In the genomic region with DNA sequence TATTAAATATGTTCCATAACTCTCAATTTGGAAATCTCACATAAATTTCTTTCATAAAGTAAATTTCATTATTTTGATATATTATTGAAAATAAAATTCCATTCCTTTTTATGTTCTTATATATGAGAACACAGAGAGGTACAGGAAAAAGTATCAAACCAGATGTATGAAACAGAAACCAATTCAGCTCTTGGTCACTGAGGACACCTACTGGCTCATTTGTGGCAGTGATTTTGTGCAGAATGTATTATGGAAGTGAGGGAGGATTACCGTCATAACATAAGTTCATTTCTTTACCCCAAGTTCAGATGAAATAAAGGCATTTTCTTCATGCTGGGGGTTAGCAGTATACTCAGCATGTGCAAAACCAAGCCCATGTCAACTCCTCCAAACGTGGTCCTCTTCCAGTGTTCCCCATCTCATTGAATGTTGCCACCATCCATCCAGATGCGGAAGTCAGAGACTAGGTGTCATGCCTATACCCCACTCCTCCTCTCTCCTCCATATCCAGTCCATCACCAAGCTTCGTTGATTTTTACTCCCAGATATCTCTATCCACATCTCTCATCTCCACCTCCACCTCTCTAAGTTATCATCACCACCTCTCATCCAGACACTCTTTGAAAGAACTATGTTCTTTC, we compare ENCODE assay signal across 8 cellular contexts. TPM values are rescaled to one million over a fixed set of nuclear protein-coding genes. Genes with fewer than 3 reads are reported as not detected.
DNase-seq lines count a peak whose midpoint lies in the region; TF ChIP-seq lines count a peak whose summit lies in the region.

No MANE protein-coding gene starts in this region.

- H3K27ac Mint-ChIP-seq in activated CD4-positive, alpha-beta T cell treated with anti-CD3 and anti-CD28 coated beads, Interleukin-2, amount 10 ng/mL, durations not matched to agents 7 days and 5 days, result no peak overlapping the region
- H3K27ac Mint-ChIP-seq in activated CD4-positive, alpha-beta memory T cell treated with anti-CD3 and anti-CD28 coated beads, Interleukin-2, amount 10 ng/mL, durations not matched to agents 7 days and 5 days, result no peak overlapping the region
- no peak overlapping the region for H3K27ac Mint-ChIP-seq in glutamatergic neuron (ENCODE audit: unreplicated experiment)

- POLR2A ChIA-PET in activated CD4-positive, alpha-beta T cell treated with anti-CD3 and anti-CD28 coated beads, Interleukin-2, amount 10 ng/mL, durations not matched to agents 7 days and 5 days (lab: Charles Lee), result interaction anchor here (0.7 kb wide), 1 partner anchor 522 kb away, joined by 3 read pairs; no protein-coding TSS in a partner anchor
- POLR2A ChIA-PET in activated CD4-positive, alpha-beta memory T cell treated with anti-CD3 and anti-CD28 coated beads, Interleukin-2, amount 10 ng/mL, durations not matched to agents 7 days and 5 days (lab: Charles Lee), result no interaction called here

- peaks cover 7% of the 10 kb centered on the region for H3K36me3 Mint-ChIP-seq in activated CD4-positive, alpha-beta T cell treated with anti-CD3 and anti-CD28 coated beads, Interleukin-2, amount 10 ng/mL, durations not matched to agents 7 days and 5 days (ENCODE audit: low read depth)
- peaks cover 2% of the 10 kb centered on the region for H3K36me3 Mint-ChIP-seq in activated CD4-positive, alpha-beta memory T cell treated with anti-CD3 and anti-CD28 coated beads, Interleukin-2, amount 10 ng/mL, durations not matched to agents 7 days and 5 days (ENCODE audit: low read depth)
- peaks cover 12% of the 10 kb centered on the region for H3K36me3 Mint-ChIP-seq in glutamatergic neuron (ENCODE audit: unreplicated experiment)

- H3K4me1 Mint-ChIP-seq in activated CD4-positive, alpha-beta T cell treated with anti-CD3 and anti-CD28 coated beads, Interleukin-2, amount 10 ng/mL, durations not matched to agents 7 days and 5 days, result peaks cover 5% of the 10 kb centered on the region
- H3K4me1 Mint-ChIP-seq in activated CD4-positive, alpha-beta memory T cell treated with anti-CD3 and anti-CD28 coated beads, Interleukin-2, amount 10 ng/mL, durations not matched to agents 7 days and 5 days, result peaks cover 13% of the 10 kb centered on the region
- no peaks in the 10 kb centered on the region for H3K4me1 Mint-ChIP-seq in glutamatergic neuron (ENCODE audit: low read depth, unreplicated experiment)

- H3K9me3 Mint-ChIP-seq in activated CD4-positive, alpha-beta T cell treated with anti-CD3 and anti-CD28 coated beads, Interleukin-2, amount 10 ng/mL, durations not matched to agents 7 days and 5 days, result peaks cover 7% of the 10 kb centered on the region
- peaks cover 11% of the 10 kb centered on the region for H3K9me3 Mint-ChIP-seq in activated CD4-positive, alpha-beta memory T cell treated with anti-CD3 and anti-CD28 coated beads, Interleukin-2, amount 10 ng/mL, durations not matched to agents 7 days and 5 days
- H3K9me3 Mint-ChIP-seq in glutamatergic neuron (ENCODE audit: unreplicated experiment), result peaks cover 5% of the 10 kb centered on the region

- no peak overlapping the region for H3K4me3 Mint-ChIP-seq in activated CD4-positive, alpha-beta T cell treated with anti-CD3 and anti-CD28 coated beads, Interleukin-2, amount 10 ng/mL, durations not matched to agents 7 days and 5 days
- H3K4me3 Mint-ChIP-seq in activated CD4-positive, alpha-beta memory T cell treated with anti-CD3 and anti-CD28 coated beads, Interleukin-2, amount 10 ng/mL, durations not matched to agents 7 days and 5 days, result no peak overlapping the region
- H3K4me3 Mint-ChIP-seq in glutamatergic neuron (ENCODE audit: unreplicated experiment), result no peak overlapping the region

- H3K4me3 ChIP-seq in HFF-Myc (replicated peaks; ENCODE audit: low read depth, low read length), result no peak overlapping the region

- TF ChIP-seq CTCF in HFF-Myc (IDR thresholded peaks at IDR 0.05; ENCODE audit: low read depth, low read length, missing control alignments), result peak; percentile 72
- peak; percentile 58 for TF ChIP-seq CTCF in glutamatergic neuron (IDR thresholded peaks at IDR 0.05; ENCODE audit: partially characterized antibody, unreplicated experiment)

- peak; percentile 45 for DNase-seq in activated CD4-positive, alpha-beta T cell treated with anti-CD3 and anti-CD28 coated beads, Interleukin-2, amount 10 ng/mL, durations not matched to agents 7 days and 5 days
- no peak for DNase-seq in activated CD4-positive, alpha-beta T cell treated with anti-CD3 and anti-CD28 coated beads for 4 hours
- DNase-seq in HFF-Myc (ENCODE audit: extremely low read depth, low read depth), result peak; percentile 59
- peak; percentile 3 for DNase-seq in NCI-H2107 (lab: John Stamatoyannopoulos, UW)
- peak; percentile 27 for DNase-seq in activated CD4-positive, alpha-beta memory T cell treated with anti-CD3 and anti-CD28 coated beads, Interleukin-2, amount 10 ng/mL, durations not matched to agents 7 days and 5 days
- DNase-seq in glutamatergic neuron, result no peak
- DNase-seq in renal cortical epithelial cell (ENCODE audit: low read depth), result peak; percentile 67
- DNase-seq in stimulated activated CD4-positive, alpha-beta T cell treated with anti-CD3 and anti-CD28 coated beads, Interleukin-12 subunit alpha, Interleukin-12 subunit beta, amount 100 ng/mL, for 4 hours, result no peak

- no peaks in the 10 kb centered on the region for H3K27me3 Mint-ChIP-seq in activated CD4-positive, alpha-beta T cell treated with anti-CD3 and anti-CD28 coated beads, Interleukin-2, amount 10 ng/mL, durations not matched to agents 7 days and 5 days
- H3K27me3 Mint-ChIP-seq in activated CD4-positive, alpha-beta memory T cell treated with anti-CD3 and anti-CD28 coated beads, Interleukin-2, amount 10 ng/mL, durations not matched to agents 7 days and 5 days, result peaks cover 15% of the 10 kb centered on the region
- no peaks in the 10 kb centered on the region for H3K27me3 Mint-ChIP-seq in glutamatergic neuron (ENCODE audit: unreplicated experiment)

- CTCF ChIA-PET in activated CD4-positive, alpha-beta T cell treated with anti-CD3 and anti-CD28 coated beads, Interleukin-2, amount 10 ng/mL, durations not matched to agents 7 days and 5 days (lab: Charles Lee), result interaction anchor here (1.2 kb wide), 1 partner anchor 13 kb away, joined by 3 read pairs; no protein-coding TSS in a partner anchor
- CTCF ChIA-PET in activated CD4-positive, alpha-beta memory T cell treated with anti-CD3 and anti-CD28 coated beads, Interleukin-2, amount 10 ng/mL, durations not matched to agents 7 days and 5 days (lab: Charles Lee), result interaction anchor here (0.6 to 2.4 kb wide), 8 partner anchors 8 to 36 kb away, joined by 3 to 8 read pairs (median 3); no protein-coding TSS in a partner anchor

RNA-seq across cellular contexts. Expression of a gene that starts 41.7 kb away (rescaled TPM):
- total RNA-seq in activated CD4-positive, alpha-beta T cell treated with anti-CD3 and anti-CD28 coated beads, Interleukin-2, amount 10 ng/mL, durations not matched to agents 7 days and 5 days, result under 1 TPM in 1 of 2 experiments, not detected in 1; 0.19 TPM
- not detected for total RNA-seq in activated CD4-positive, alpha-beta memory T cell treated with anti-CD3 and anti-CD28 coated beads, Interleukin-2, amount 10 ng/mL, durations not matched to agents 7 days and 5 days
- 0.49 TPM for total RNA-seq in glutamatergic neuron (ENCODE audit: unreplicated experiment)
- 9.7 and 60.8 TPM in 2 replicates for total RNA-seq in renal cortical epithelial cell

RNA-seq across cellular contexts. Expression of a gene that starts 47.5 kb away (rescaled TPM):
- total RNA-seq in activated CD4-positive, alpha-beta T cell treated with anti-CD3 and anti-CD28 coated beads, Interleukin-2, amount 10 ng/mL, durations not matched to agents 7 days and 5 days, result under 1 TPM; 0.17 to 0.27 TPM
- total RNA-seq in activated CD4-positive, alpha-beta memory T cell treated with anti-CD3 and anti-CD28 coated beads, Interleukin-2, amount 10 ng/mL, durations not matched to agents 7 days and 5 days, result under 1 TPM; 0.13 to 0.45 TPM
- total RNA-seq in glutamatergic neuron (ENCODE audit: unreplicated experiment), result 2.5 TPM
- 6.9 and 11.5 TPM in 2 replicates for total RNA-seq in renal cortical epithelial cell

RNA-seq across cellular contexts. Expression of a gene that starts 55.1 kb away (rescaled TPM):
- total RNA-seq in activated CD4-positive, alpha-beta T cell treated with anti-CD3 and anti-CD28 coated beads, Interleukin-2, amount 10 ng/mL, durations not matched to agents 7 days and 5 days, result 10 to 100 TPM; 32.2 to 35.2 TPM
- total RNA-seq in activated CD4-positive, alpha-beta memory T cell treated with anti-CD3 and anti-CD28 coated beads, Interleukin-2, amount 10 ng/mL, durations not matched to agents 7 days and 5 days, result 10 to 100 TPM; 47.0 to 50.7 TPM
- 16.8 TPM for total RNA-seq in glutamatergic neuron (ENCODE audit: unreplicated experiment)
- total RNA-seq in renal cortical epithelial cell, result 8.5 and 67.4 TPM in 2 replicates

Comparison
In these comparisons a context has a peak if more than half of its experiments do, and no peak if none do; other contexts are left out.
1. DNase-seq: peak in activated CD4-positive, alpha-beta T cell treated with anti-CD3 and anti-CD28 coated beads, Interleukin-2, amount 10 ng/mL, durations not matched to agents 7 days and 5 days (single experiment), HFF-Myc (single experiment), NCI-H2107 (single experiment), activated CD4-positive, alpha-beta memory T cell treated with anti-CD3 and anti-CD28 coated beads, Interleukin-2, amount 10 ng/mL, durations not matched to agents 7 days and 5 days (single experiment) and renal cortical epithelial cell (single experiment); none in activated CD4-positive, alpha-beta T cell treated with anti-CD3 and anti-CD28 coated beads for 4 hours (0 of 2), glutamatergic neuron (single experiment) and stimulated activated CD4-positive, alpha-beta T cell treated with anti-CD3 and anti-CD28 coated beads, Interleukin-12 subunit alpha, Interleukin-12 subunit beta, amount 100 ng/mL, for 4 hours (single experiment).